ENCODE assay signal across 8 cellular contexts in the genomic region with DNA sequence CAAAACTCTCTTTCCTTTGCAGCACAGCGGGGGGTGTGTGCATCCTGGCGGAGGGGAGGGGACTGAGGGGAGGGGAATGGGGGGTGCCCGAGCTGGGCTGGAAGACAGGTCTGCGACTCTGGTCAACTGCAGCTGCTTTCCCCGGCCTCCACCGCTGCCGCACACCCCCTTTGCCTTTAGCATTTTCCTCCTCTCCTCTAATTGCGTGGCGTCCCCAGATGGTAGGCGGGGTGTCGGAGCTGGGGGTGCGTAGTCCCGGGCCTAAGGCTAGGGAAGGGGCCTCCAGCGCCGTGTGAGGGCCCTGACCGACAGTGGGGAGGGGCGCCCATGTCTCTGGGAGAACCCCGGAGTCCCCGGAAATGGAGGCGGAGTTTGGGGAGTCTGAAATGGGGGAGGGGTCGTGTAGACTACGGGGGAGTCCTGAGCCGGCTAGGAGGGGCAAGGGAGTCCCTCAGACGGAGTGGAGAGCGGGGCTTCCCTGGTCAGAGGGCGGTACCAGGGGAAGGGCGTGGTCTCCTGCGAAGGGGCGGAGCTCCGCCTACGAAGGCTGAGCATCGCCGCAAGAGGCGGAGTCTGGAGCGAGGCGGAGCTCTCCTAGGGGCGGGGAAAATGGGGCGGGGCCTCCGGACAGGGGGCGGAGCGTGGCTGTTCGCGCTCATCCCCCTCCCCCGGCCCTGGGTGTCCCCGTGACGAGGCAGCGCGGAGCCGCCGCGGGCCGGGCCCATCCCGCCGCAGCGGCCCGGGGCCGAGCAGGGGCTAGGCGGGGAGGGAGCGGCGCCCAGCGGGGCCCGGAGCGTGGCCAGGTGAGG. TPM values are rescaled to one million over a fixed set of nuclear protein-coding genes. Genes with fewer than 3 reads are reported as not detected.
A peak's percentile ranks its signal among the peaks of the same experiment; 100 is the strongest.
DNase-seq lines count a peak whose midpoint lies in the region; ATAC-seq, FAIRE-seq and TF ChIP-seq lines count a peak whose summit lies in the region.

A gene with protein sequence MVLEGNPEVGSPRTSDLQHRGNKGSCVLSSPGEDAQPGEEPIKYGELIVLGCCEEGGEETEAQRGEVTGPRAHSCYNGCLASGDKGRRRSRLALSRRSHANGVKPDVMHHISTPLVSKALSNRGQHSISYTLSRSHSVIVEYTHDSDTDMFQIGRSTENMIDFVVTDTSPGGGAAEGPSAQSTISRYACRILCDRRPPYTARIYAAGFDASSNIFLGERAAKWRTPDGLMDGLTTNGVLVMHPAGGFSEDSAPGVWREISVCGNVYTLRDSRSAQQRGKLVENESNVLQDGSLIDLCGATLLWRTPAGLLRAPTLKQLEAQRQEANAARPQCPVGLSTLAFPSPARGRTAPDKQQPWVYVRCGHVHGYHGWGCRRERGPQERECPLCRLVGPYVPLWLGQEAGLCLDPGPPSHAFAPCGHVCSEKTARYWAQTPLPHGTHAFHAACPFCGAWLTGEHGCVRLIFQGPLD (plus strand): TSS at position 681 of the 809 bp plus-strand sequence. CDS start 1,224 bp downstream, outside the sequence.

- H3K27ac ChIP-seq in dorsolateral prefrontal cortex = peak within 1 kb of the TSS in 53 of 59 donors; percentile 9 to 87 (median 76)

- 1% methylated on average over 35 to 36 of the region's 63 CpGs for WGBS in lower leg skin, 2 donors

- TF ChIP-seq CTCF in dorsolateral prefrontal cortex (IDR thresholded peaks at IDR 0.05 in 54 of 56, conservative IDR thresholded peaks at IDR 0.05 in 2 of 56; ENCODE audit: low read depth in 1 of 56, partially characterized antibody in 56 of 56) (peak in 7 of 56 donors; percentile 6 to 35 (median 9)), lower leg skin (IDR thresholded peaks at IDR 0.05) (no peak)

- H3K4me3 ChIP-seq in dorsolateral prefrontal cortex = peak within 1 kb of the TSS; percentile 43 to 89 (median 78)
- peak within 1 kb of the TSS; percentile 65 for H3K4me3 ChIP-seq in lower leg skin (ENCODE audit: low read depth, poor library complexity, severe bottlenecking)

- peak; percentile 91 for FAIRE-seq in GM19239 (lab: Jason Lieb, UNC)

- TF ChIP-seq POLR2A in lower leg skin (IDR thresholded peaks at IDR 0.05) = no peak

- peak; percentile 82 for ATAC-seq in HG03442 (IDR thresholded peaks at IDR 0.05; ENCODE audit: unreplicated experiment)

- H3K27me3 ChIP-seq in dorsolateral prefrontal cortex = no peaks in the 10 kb centered on the region

- DNase-seq in AML-193 (lab: John Stamatoyannopoulos, UW) (peak; percentile 71 to 77), GM19239 (ENCODE audit: insufficient read length, low spot score) (peak; percentile 99), NCI-H510A treated with DMSO at 0.1 percent for 48 hours (lab: John Stamatoyannopoulos, UW) (peak; percentile 75), dorsolateral prefrontal cortex (peak; percentile 86 to 96 (median 92)), lower leg skin (ENCODE audit: low spot score in 2 of 2) (peak; percentile 90 to 98)
- DNase-seq in activated CD4-positive, alpha-beta T cell treated with anti-CD3 and anti-CD28 coated beads, Interleukin-2, amount 50 U/mL, for 48 hours = peak; percentile 95 to 96
- DNase-seq in stimulated activated CD4-positive, alpha-beta T cell treated with anti-CD3 and anti-CD28 coated beads, Interleukin-4, amount 100 ng/mL, for 24 hours = peak; percentile 91

- intact Hi-C loops in dorsolateral prefrontal cortex (cut with DNase I) (loop anchor here in 1 of 2 donors (10.0 kb wide), 1 partner anchor 1118 kb away; a partner anchor contains a TSS), lower leg skin (cut with DNase I; ENCODE audit: low total_unique reads) (no loop called here)

RNA-seq across cellular contexts. Expression of the gene that starts here (rescaled TPM):
- total RNA-seq in dorsolateral prefrontal cortex = 10 to 100 TPM; 33.1 to 92.5 (median 61.0) TPM
- 10 to 100 TPM; 14.3 to 22.0 (median 17.1) TPM for total RNA-seq in lower leg skin

Comparison
In these comparisons a context has a peak if more than half of its experiments do, and no peak if none do; other contexts are left out.
1. Peak in every context shown above with its lines: DNase-seq, ATAC-seq, H3K4me3 ChIP-seq and H3K27ac ChIP-seq.